9 cellular contexts compared by ENCODE assay signal in genomic region chrX:107729558-107730297, GRCh38. TPM values are rescaled to one million over a fixed set of nuclear protein-coding genes. Genes with fewer than 3 reads are reported as not detected.
DNase-seq lines count a peak whose midpoint lies in the region; ATAC-seq, FAIRE-seq and TF ChIP-seq lines count a peak whose summit lies in the region.
"Had no signal": no experiment of that assay in that cellular context is flagged by ENCODE, and none has a peak within 500 bp of the region (broad histone marks: within the 10 kb centered on the region; RNA-seq: fewer than 3 reads in every experiment).

No MANE protein-coding gene starts in this region.

- H3K4me2 ChIP-seq in K562 (ENCODE audit: insufficient read depth, low read length) = no peak overlapping the region

- FAIRE-seq in K562 (lab: Jason Lieb, UNC) = no peak

- TF ChIP-seq EP300 in K562 (IDR thresholded peaks at IDR 0.05; ENCODE audit: low read length) = no peak

- H3K4me1 ChIP-seq in K562 (replicated peaks in 1 of 2; ENCODE audit: control insufficient read depth in 2 of 2, insufficient read depth in 2 of 2, low read length in 2 of 2) (peaks cover 22 to 47% of the 10 kb centered on the region in 2 experiments; a peak in 4 of 5 replicates), rectal smooth muscle tissue (ENCODE audit: control insufficient read depth, insufficient read depth, low read length) (peaks cover 3% of the 10 kb centered on the region)

- no peak for DNase-seq in K562 (ENCODE audit: extremely low read depth in 1 of 4, low spot score in 3 of 4)
- no peak for DNase-seq in type B pancreatic cell (ENCODE audit: extremely low spot score, unreplicated experiment)
- DNase-seq in activated gamma-delta T cell (lab: John Stamatoyannopoulos, UW) = no peak
- no peak for DNase-seq in stimulated activated CD4-positive, alpha-beta T cell treated with anti-CD3 and anti-CD28 coated beads, Interleukin-15, amount 100 ng/mL, for 24 hours
- DNase-seq: HFFc6 had no signal

- no peak overlapping the region for H2AFZ ChIP-seq in K562 (ENCODE audit: low read depth, low read length)

- H3K9ac ChIP-seq in K562 (ENCODE audit: insufficient read depth in 1 of 2, low read depth in 2 of 2, low read length in 2 of 2) = 0 out of 4 replicates have a peak overlapping the region, but pooled peaks of 1 of the 2 experiments have one; percentile 33
- no peak overlapping the region for H3K9ac ChIP-seq in rectal smooth muscle tissue (ENCODE audit: low read length)

- POLR2A ChIA-PET in K562 (lab: Yijun Ruan, JAX) = interaction anchor here (0.7 to 1.2 kb wide), 2 partner anchors 20 to 53 kb away, joined by 3 read pairs; no protein-coding TSS in a partner anchor

- H3K36me3 ChIP-seq in K562 (ENCODE audit: control insufficient read depth, insufficient read depth, low read length) = no peaks in the 10 kb centered on the region
- H3K36me3 ChIP-seq in rectal smooth muscle tissue (ENCODE audit: control insufficient read depth, insufficient read depth, low read length) = no peaks in the 10 kb centered on the region

- TF ChIP-seq RAD21 in K562 (CRISPR knock-in tag; conservative IDR thresholded peaks at IDR 0.05 in 1 of 2, IDR thresholded peaks at IDR 0.05 in 1 of 2) = no peak

- TF ChIP-seq POLR2A in K562 (conservative IDR thresholded peaks at IDR 0.05) = no peak

- in situ Hi-C loops in K562 (cut with MboI) = no loop called here

- peaks cover 4% of the 10 kb centered on the region for H3K9me3 Mint-ChIP-seq in type B pancreatic cell
- H3K9me3 Mint-ChIP-seq: HFFc6 had no signal

- H3K4me3 ChIP-seq in K562 = no peak overlapping the region
- no peak overlapping the region for H3K4me3 ChIP-seq in rectal smooth muscle tissue (ENCODE audit: low read length)

- peaks cover 29% of the 10 kb centered on the region for H3K4me1 Mint-ChIP-seq in type B pancreatic cell (ENCODE audit: unreplicated experiment)

- H3K27ac Mint-ChIP-seq in type B pancreatic cell = no peak overlapping the region
- H3K27ac Mint-ChIP-seq: HFFc6 had no signal

- no TSS peak for BruUV-seq in K562 (replicated peaks; lab: Mats Ljungman, UMichigan)

- H3K9me3 ChIP-seq in K562 (replicated peaks; ENCODE audit: control insufficient read depth, insufficient read depth, low read depth, low read length) = no peaks in the 10 kb centered on the region

- H4K20me1 ChIP-seq in K562 (replicated peaks; ENCODE audit: control insufficient read depth, insufficient read depth, low read length) = no peaks in the 10 kb centered on the region

- ATAC-seq in GM19043 (IDR thresholded peaks at IDR 0.05; ENCODE audit: low read depth, unreplicated experiment) (peak; percentile 82), HG02798 (IDR thresholded peaks at IDR 0.05; ENCODE audit: poor library complexity, unreplicated experiment) (peak; percentile 89), K562 (no peak), HG03457 (IDR thresholded peaks at IDR 0.05; ENCODE audit: unreplicated experiment) (no peak)

- intact Hi-C loops in K562 (cut with micrococcal nuclease) = loop anchor here (2.0 to 5.0 kb wide), 2 partner anchors 47 to 57 kb away; partner anchors contain the start of gene NCBP2L

- H3K27me3 Mint-ChIP-seq in type B pancreatic cell = no peaks in the 10 kb centered on the region

- TF ChIP-seq CTCF in K562 (IDR thresholded peaks at IDR 0.05 in 2 of 3, conservative IDR thresholded peaks at IDR 0.05 in 1 of 3; ENCODE audit: insufficient read depth in 2 of 3, low read depth in 1 of 3, low read length in 3 of 3) (no peak), type B pancreatic cell (conservative IDR thresholded peaks at IDR 0.05) (no peak)

- no peaks in the 10 kb centered on the region for H3K79me2 ChIP-seq in K562 (ENCODE audit: control insufficient read depth, insufficient read depth, low read length)

- no peaks in the 10 kb centered on the region for H3K36me3 Mint-ChIP-seq in type B pancreatic cell

- CTCF ChIA-PET in K562 (lab: Yijun Ruan, JAX; ENCODE audit: low intra/inter-chr PET ratio) = no interaction called here

- H3K4me3 Mint-ChIP-seq in type B pancreatic cell = no peak overlapping the region
- H3K4me3 Mint-ChIP-seq: HFFc6 had no signal

- no peaks in the 10 kb centered on the region for H3K9me1 ChIP-seq in K562 (ENCODE audit: control insufficient read depth, insufficient read depth, low read length)

- H3K27me3 ChIP-seq in K562 (ENCODE audit: control insufficient read depth in 2 of 2, insufficient read depth in 2 of 2, low read length in 2 of 2) (no peaks in the 10 kb centered on the region), rectal smooth muscle tissue (ENCODE audit: control insufficient read depth, insufficient read depth, low read length) (peaks cover 2% of the 10 kb centered on the region)

- 44% methylated on average over 8 of the region's 8 CpGs for WGBS in K562 (ENCODE audit: insufficient coverage, low coverage, missing lambda C conversion rate)

- H3K27ac ChIP-seq in K562 (ENCODE audit: extremely low read depth, low read depth, low read length) (no peak overlapping the region), rectal smooth muscle tissue (ENCODE audit: low read depth, low read length) (peak overlapping the region; percentile 34)

TF ChIP-seq in K562, 482 proteins besides CTCF, POLR2A, EP300 and RAD21 (continues in another document):
- TF ChIP-seq BCOR (IDR thresholded peaks at IDR 0.05) (peak; percentile 88), HDAC2 (IDR thresholded peaks at IDR 0.05) (peak; percentile 47; the same call in 1 of the 2 replicates), SIRT6 (IDR thresholded peaks at IDR 0.05; ENCODE audit: low read depth, low read length) (no peak), KDM1A (IDR thresholded peaks at IDR 0.05) (peak; percentile 67 to 74; a peak in 3 of 4 replicates), RBM25 (IDR thresholded peaks at IDR 0.05; ENCODE audit: low read depth, low read length, severe bottlenecking) (peak; percentile 87), FOXA3 (CRISPR knock-in tag; conservative IDR thresholded peaks at IDR 0.05 in 1 of 2, IDR thresholded peaks at IDR 0.05 in 1 of 2) (no peak), EGR1 (conservative IDR thresholded peaks at IDR 0.05) (peak; percentile 79), RCOR1 (IDR thresholded peaks at IDR 0.05; ENCODE audit: borderline replicate concordance in 1 of 2, low read depth in 2 of 2, low read length in 2 of 2) (0 out of 4 replicates have a peak, but pooled peaks of 1 of the 2 experiments have one; percentile 52), HEY1 (CRISPR knock-in tag; IDR thresholded peaks at IDR 0.05; ENCODE audit: borderline replicate concordance) (no peak), EHMT2 (IDR thresholded peaks at IDR 0.05) (no peak), ADNP (tag; IDR thresholded peaks at IDR 0.05) (peak; percentile 89), ARNT (IDR thresholded peaks at IDR 0.05) (no peak), ZNF134 (CRISPR knock-in tag; conservative IDR thresholded peaks at IDR 0.05) (no peak)

RNA-seq across cellular contexts. Expression of gene TSC22D3, which starts 45.9 kb away (rescaled TPM):
- total RNA-seq in K562 (2011; cell fraction: chromatin; rRNA removed; ENCODE audit: low replicate concordance) = 0.60 TPM in 1 of 2 replicates, not detected in the other
- total RNA-seq in K562 (2011; cell fraction: nucleolus; rRNA removed) = 0.50 and 0.66 TPM in 2 replicates
- 0.99 TPM in 1 of 2 replicates, not detected in the other for total RNA-seq in K562 (2011; cell fraction: nucleoplasm; rRNA removed)
- 1.4 and 3.0 TPM in 2 replicates for total RNA-seq in K562 (2014; rRNA removed)
- 0.70 and 0.87 TPM in 2 replicates for total RNA-seq in K562 (2014; rRNA removed; fragmentation: Illumina TruSeq; extraction: Trizol)
- 0.45 and 0.54 TPM in 2 replicates for total RNA-seq in K562 (2015; rRNA removed; fragmentation: Illumina TruSeq; extraction: Trizol)
- 1.5 and 1.7 TPM in 2 replicates for total RNA-seq in K562 (2021)
- 0.85 and 3.3 TPM in 2 replicates for polyA plus RNA-seq in K562 (2011; rRNA removed)
- 1.1 and 4.5 TPM in 2 replicates for polyA plus RNA-seq in K562 (2011; cell fraction: cytosol; rRNA removed)
- polyA plus RNA-seq in K562 (2011; cell fraction: nucleus; rRNA removed) = 0.71 and 1.5 TPM in 2 replicates
- polyA plus RNA-seq in K562 (2012) = 0.99 and 10.2 TPM in 2 replicates
- 0.82 and 1.4 TPM in 2 replicates for polyA plus RNA-seq in K562 (2014; fragmentation: Illumina TruSeq; extraction: Trizol)
- polyA plus RNA-seq in K562 (2014; fragmentation: Nextera tagmentation; extraction: Ambion mirVana) = 1 to 10 TPM in 1 of 2 experiments, under 1 TPM in 1; 0.48 to 1.0 TPM
- polyA plus RNA-seq in K562 (2014; rRNA removed) = 0.80 and 1.0 TPM in 2 replicates
- polyA minus RNA-seq in K562 (2011; rRNA and poly(A)+ RNA removed) = 1.6 and 3.4 TPM in 2 replicates
- 2.0 and 3.3 TPM in 2 replicates for polyA minus RNA-seq in K562 (2011; cell fraction: cytosol; rRNA and poly(A)+ RNA removed)
- polyA minus RNA-seq in K562 (2011; cell fraction: nucleus; rRNA and poly(A)+ RNA removed) = 1.7 and 2.2 TPM in 2 replicates
- total RNA-seq in type B pancreatic cell (ENCODE audit: low replicate concordance) = 21.0 and 34.2 TPM in 2 replicates

RNA-seq across cellular contexts. Expression of gene NCBP2L, which starts 47.8 kb away (rescaled TPM):
- not detected in 2 replicates for total RNA-seq in K562 (2011; cell fraction: chromatin; rRNA removed; ENCODE audit: low replicate concordance)
- total RNA-seq in K562 (2011; cell fraction: nucleolus; rRNA removed) = not detected in 2 replicates
- total RNA-seq in K562 (2011; cell fraction: nucleoplasm; rRNA removed) = not detected in 2 replicates
- total RNA-seq in K562 (2014; rRNA removed) (not detected in 2 replicates), K562 (2014; rRNA removed; fragmentation: Illumina TruSeq; extraction: Trizol) (not detected in 2 replicates), K562 (2015; rRNA removed; fragmentation: Illumina TruSeq; extraction: Trizol) (not detected in 2 replicates), K562 (2021) (not detected in 2 replicates), type B pancreatic cell (ENCODE audit: low replicate concordance) (not detected in 2 replicates)
- polyA plus RNA-seq in K562 (2011; rRNA removed) (not detected in 2 replicates), K562 (2014; fragmentation: Illumina TruSeq; extraction: Trizol) (not detected in 2 replicates), K562 (2014; fragmentation: Nextera tagmentation; extraction: Ambion mirVana) (not detected), K562 (2014; rRNA removed) (not detected in 2 replicates)
- not detected in 2 replicates for polyA plus RNA-seq in K562 (2011; cell fraction: cytosol; rRNA removed)
- not detected in 2 replicates for polyA plus RNA-seq in K562 (2011; cell fraction: nucleus; rRNA removed)
- polyA plus RNA-seq in K562 (2012) = not detected in 2 replicates
- polyA minus RNA-seq in K562 (2011; rRNA and poly(A)+ RNA removed) = not detected in 2 replicates
- not detected in 2 replicates for polyA minus RNA-seq in K562 (2011; cell fraction: cytosol; rRNA and poly(A)+ RNA removed)
- polyA minus RNA-seq in K562 (2011; cell fraction: nucleus; rRNA and poly(A)+ RNA removed) = not detected in 2 replicates
- total RNA-seq: HFFc6 had no signal

Comparison
In these comparisons a context has a peak if more than half of its experiments do, and no peak if none do; other contexts are left out.
1. ATAC-seq: peak in GM19043 (single experiment) and HG02798 (single experiment); none in K562 (single experiment) and HG03457 (single experiment).